4 cellular contexts compared by ENCODE assay signal in the genomic region with DNA sequence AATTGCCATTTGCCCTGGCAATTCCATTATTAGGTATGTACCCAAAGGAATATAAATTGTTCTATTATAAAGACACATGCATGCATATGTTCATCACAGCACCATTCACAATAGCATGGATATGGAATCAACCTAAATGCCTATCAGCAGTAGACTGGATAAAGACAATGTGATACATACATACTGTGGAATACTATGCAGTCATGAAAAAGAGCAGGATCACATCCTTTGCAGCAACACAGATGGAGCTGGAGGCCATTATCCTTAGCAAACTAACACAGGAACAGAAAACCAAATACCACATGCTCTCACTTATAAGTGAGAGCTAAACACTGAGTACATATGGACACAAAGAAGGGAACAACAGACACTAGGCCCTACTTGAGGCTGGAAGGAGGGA.
TF ChIP-seq lines count a peak whose summit lies in the region.

No MANE protein-coding gene starts in this region.

TF ChIP-seq in HEK293, 187 proteins besides CTCF, POLR2A, EP300 and RAD21:
- TF ChIP-seq ZNF146 (tag by site-specific recombination; IDR thresholded peaks at IDR 0.05) = peak; percentile 86

TF ChIP-seq in SK-N-SH treated with all-trans-retinoic acid at 6 μM for 48 hours, 23 proteins besides CTCF, POLR2A, EP300 and RAD21:
- peak; percentile 36; the same call in 1 of the 2 replicates for TF ChIP-seq ZNF70 (CRISPR knock-in tag; IDR thresholded peaks at IDR 0.05)

TF ChIP-seq in K562, 482 proteins besides CTCF, POLR2A, EP300 and RAD21:
- TF ChIP-seq RBM25 (IDR thresholded peaks at IDR 0.05; ENCODE audit: low read depth, low read length, severe bottlenecking) (peak; percentile 76), ZNF146 (CRISPR knock-in tag; IDR thresholded peaks at IDR 0.05; ENCODE audit: unreplicated experiment) (peak; percentile 96), BCOR (IDR thresholded peaks at IDR 0.05) (0 out of 2 replicates have a peak, but pooled peaks have one; percentile 17)

TF ChIP-seq in H1, 55 proteins besides CTCF, POLR2A, EP300 and RAD21:
- peak; percentile 61; the same call in 1 of the 2 replicates for TF ChIP-seq KDM1A (IDR thresholded peaks at IDR 0.05; ENCODE audit: borderline replicate concordance, low read length)
